10 cellular contexts compared by ENCODE assay signal in genomic region chr6:84027340-84028183, GRCh38. TPM values are rescaled to one million over a fixed set of nuclear protein-coding genes. Genes with fewer than 3 reads are reported as not detected.
DNase-seq lines count a peak whose midpoint lies in the region; ATAC-seq and TF ChIP-seq lines count a peak whose summit lies in the region.
"Had no signal": no experiment of that assay in that cellular context is flagged by ENCODE, and none has a peak within 500 bp of the region (broad histone marks: within the 10 kb centered on the region; RNA-seq: fewer than 3 reads in every experiment).

No MANE protein-coding gene starts in this region.

- intact Hi-C loops in PC-3 (cut with micrococcal nuclease), result loop anchor here (5.0 kb wide), 1 partner anchor 145 kb away; no protein-coding TSS in a partner anchor

- POLR2A ChIA-PET in PC-3 (lab: Charles Lee; ENCODE audit: unreplicated experiment), result no interaction called here
- POLR2A ChIA-PET in activated CD4-positive, alpha-beta memory T cell treated with anti-CD3 and anti-CD28 coated beads, Interleukin-2, amount 10 ng/mL, durations not matched to agents 7 days and 5 days (lab: Charles Lee), result no interaction called here

- H3K4me3 Mint-ChIP-seq in activated CD4-positive, alpha-beta memory T cell treated with anti-CD3 and anti-CD28 coated beads, Interleukin-2, amount 10 ng/mL, durations not matched to agents 7 days and 5 days, result no peak overlapping the region
- H3K4me3 Mint-ChIP-seq: naive B cell had no signal

- peaks cover 10% of the 10 kb centered on the region for H3K27me3 Mint-ChIP-seq in activated CD4-positive, alpha-beta memory T cell treated with anti-CD3 and anti-CD28 coated beads, Interleukin-2, amount 10 ng/mL, durations not matched to agents 7 days and 5 days

- H3K27ac ChIP-seq in PC-3 (ENCODE audit: low read length), result no peak overlapping the region
- H3K27ac ChIP-seq: WERI-Rb-1 had no signal

- no peaks in the 10 kb centered on the region for H3K4me1 Mint-ChIP-seq in activated CD4-positive, alpha-beta memory T cell treated with anti-CD3 and anti-CD28 coated beads, Interleukin-2, amount 10 ng/mL, durations not matched to agents 7 days and 5 days
- H3K4me1 Mint-ChIP-seq: naive B cell had no signal

- H3K4me1 ChIP-seq in PC-3 (ENCODE audit: insufficient read depth, low read length) (peaks cover 15% of the 10 kb centered on the region), skeletal muscle satellite cell (ENCODE audit: control insufficient read depth, insufficient read depth, low read length) (peaks cover 21% of the 10 kb centered on the region)

- no peaks in the 10 kb centered on the region for H3K36me3 Mint-ChIP-seq in activated CD4-positive, alpha-beta memory T cell treated with anti-CD3 and anti-CD28 coated beads, Interleukin-2, amount 10 ng/mL, durations not matched to agents 7 days and 5 days (ENCODE audit: low read depth)

- no peaks in the 10 kb centered on the region for H3F3A ChIP-seq in PC-3 (ENCODE audit: low read length, unreplicated experiment)

- H3K9ac ChIP-seq in PC-3 (ENCODE audit: low read length), result no peak overlapping the region
- no peak overlapping the region for H3K9ac ChIP-seq in skeletal muscle satellite cell (ENCODE audit: low read depth, low read length)

- no TSS peak for BruUV-seq in PC-3 (replicated peaks; lab: Mats Ljungman, UMichigan)

- H3K9me2 ChIP-seq in PC-3 (replicated peaks; ENCODE audit: low read length), result no peaks in the 10 kb centered on the region

- H3K4me3 ChIP-seq in PC-3 (ENCODE audit: low read length), result no peak overlapping the region
- H3K4me3 ChIP-seq in fibroblast of the aortic adventitia (ENCODE audit: low read depth, low read length), result no peak overlapping the region
- H3K4me3 ChIP-seq in skeletal muscle satellite cell (ENCODE audit: low read length), result peak overlapping the region; percentile 1

- no peak overlapping the region for H3K27ac Mint-ChIP-seq in activated CD4-positive, alpha-beta memory T cell treated with anti-CD3 and anti-CD28 coated beads, Interleukin-2, amount 10 ng/mL, durations not matched to agents 7 days and 5 days
- H3K27ac Mint-ChIP-seq: naive B cell had no signal

- H3K4me2 ChIP-seq in PC-3 (ENCODE audit: low read length), result peak overlapping the region; percentile 47; the same call in 1 of the 2 replicates
- H3K4me2 ChIP-seq in skeletal muscle satellite cell (ENCODE audit: low read length), result peak overlapping the region; percentile 58

- no peaks in the 10 kb centered on the region for H3K79me2 ChIP-seq in PC-3 (ENCODE audit: low read length)

- CTCF ChIA-PET in PC-3 (lab: Charles Lee), result no interaction called here
- CTCF ChIA-PET in activated CD4-positive, alpha-beta memory T cell treated with anti-CD3 and anti-CD28 coated beads, Interleukin-2, amount 10 ng/mL, durations not matched to agents 7 days and 5 days (lab: Charles Lee), result no interaction called here

- H3K9me3 ChIP-seq in PC-3 (ENCODE audit: low read length) (no peaks in the 10 kb centered on the region), skeletal muscle satellite cell (replicated peaks; ENCODE audit: low read length) (no peaks in the 10 kb centered on the region)

- no peak for TF ChIP-seq CTCF in PC-3 (conservative IDR thresholded peaks at IDR 0.05; ENCODE audit: low read depth, low read length)
- TF ChIP-seq CTCF in fibroblast of the aortic adventitia (IDR thresholded peaks at IDR 0.05; ENCODE audit: insufficient read depth, low read length), result no peak

- H3K36me3 ChIP-seq in PC-3 (ENCODE audit: low read depth, low read length) (no peaks in the 10 kb centered on the region), skeletal muscle satellite cell (ENCODE audit: insufficient read depth, low read length) (no peaks in the 10 kb centered on the region)
- H3K36me3 ChIP-seq: WERI-Rb-1 had no signal

- no peak overlapping the region for H2AFZ ChIP-seq in PC-3 (ENCODE audit: low read length)

- H3K9me3 Mint-ChIP-seq in activated CD4-positive, alpha-beta memory T cell treated with anti-CD3 and anti-CD28 coated beads, Interleukin-2, amount 10 ng/mL, durations not matched to agents 7 days and 5 days, result peaks cover 2% of the 10 kb centered on the region

- ATAC-seq in PC-3 (peak; percentile 91), GM19328 (IDR thresholded peaks at IDR 0.05; ENCODE audit: unreplicated experiment) (no peak)

- DNase-seq in HPDE6-E6E7 (ENCODE audit: extremely low spot score), result peak; percentile 66
- DNase-seq in PC-3, result peak; percentile 74
- peak; percentile 83 for DNase-seq in fibroblast of the aortic adventitia (ENCODE audit: low read depth)
- no peak for DNase-seq in activated effector memory CD4-positive, alpha-beta T cell treated with Interleukin-2 at 50 U/mL for 16 hours
- DNase-seq in activated CD4-positive, alpha-beta memory T cell treated with anti-CD3 and anti-CD28 coated beads, Interleukin-2, amount 10 ng/mL, durations not matched to agents 7 days and 5 days, result no peak
- DNase-seq in cerebellar nuclear complex (lab: John Stamatoyannopoulos, UW), result no peak
- DNase-seq: naive B cell, WERI-Rb-1 had no signal

- no peaks in the 10 kb centered on the region for H4K20me1 ChIP-seq in PC-3 (ENCODE audit: low read length)

- no peaks in the 10 kb centered on the region for H3K27me3 ChIP-seq in PC-3 (ENCODE audit: low read length)
- no peaks in the 10 kb centered on the region for H3K27me3 ChIP-seq in skeletal muscle satellite cell (ENCODE audit: control insufficient read depth, insufficient read depth, low read length)

RNA-seq across cellular contexts. Expression of gene MRAP2, which starts 6.0 kb away (rescaled TPM):
- total RNA-seq in PC-3 (2014; rRNA removed) (0.07 and 0.12 TPM in 2 replicates), fibroblast of the aortic adventitia (ENCODE audit: low replicate concordance) (0.33 and 5.8 TPM in 2 replicates)
- 1.3 and 2.2 TPM in 2 replicates for total RNA-seq in skeletal muscle satellite cell (2012; rRNA removed)
- not detected for total RNA-seq in activated CD4-positive, alpha-beta memory T cell treated with anti-CD3 and anti-CD28 coated beads, Interleukin-2, amount 10 ng/mL, durations not matched to agents 7 days and 5 days

Comparison
In these comparisons a context has a peak if more than half of its experiments do, and no peak if none do; other contexts are left out.
1. DNase-seq: peak in HPDE6-E6E7 (single experiment), PC-3 (single experiment) and fibroblast of the aortic adventitia (single experiment); none in activated effector memory CD4-positive, alpha-beta T cell treated with Interleukin-2 at 50 U/mL for 16 hours (single experiment), activated CD4-positive, alpha-beta memory T cell treated with anti-CD3 and anti-CD28 coated beads, Interleukin-2, amount 10 ng/mL, durations not matched to agents 7 days and 5 days (single experiment) and cerebellar nuclear complex (0 of 2).